8 cellular contexts compared by ENCODE assay signal in the genomic region with DNA sequence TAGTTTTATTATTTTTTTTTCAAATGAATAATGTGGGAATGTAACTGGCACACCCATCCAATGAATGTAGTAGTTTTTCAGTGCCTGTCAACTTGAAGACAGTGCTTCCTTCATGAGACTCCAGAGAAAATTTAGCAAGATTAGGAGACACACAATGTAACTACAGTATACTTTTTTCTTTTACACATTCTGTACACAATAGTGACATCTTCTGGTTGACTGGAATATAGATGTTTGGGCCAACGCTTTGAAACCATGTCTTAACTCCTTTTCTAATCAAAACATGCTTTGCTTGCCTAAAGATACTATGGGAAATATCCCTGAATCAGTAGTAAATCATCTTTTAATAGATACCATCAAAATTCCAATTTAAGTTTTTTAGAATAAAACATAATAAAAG.
DNase-seq lines count a peak whose midpoint lies in the region; ATAC-seq and TF ChIP-seq lines count a peak whose summit lies in the region.

No MANE protein-coding gene starts in this region.

- no peaks in the 10 kb centered on the region for H3K79me2 ChIP-seq in MM.1S (ENCODE audit: low read length)

- DNase-seq in CMK (ENCODE audit: low read depth) (peak; percentile 7), MM.1S (peak; percentile 47), SK-N-MC (ENCODE audit: low read depth, low spot score) (peak; percentile 32), glutamatergic neuron (no peak), thoracic aorta (ENCODE audit: low spot score) (no peak), NCI-H187 (lab: John Stamatoyannopoulos, UW) (no peak)
- no peak for DNase-seq in activated CD4-positive, alpha-beta T cell treated with anti-CD3 and anti-CD28 coated beads, Interleukin-2, amount 10 ng/mL, durations not matched to agents 24 days and 14 days

- H3K27me3 ChIP-seq in MM.1S (replicated peaks; ENCODE audit: insufficient read depth, low read length) = no peaks in the 10 kb centered on the region
- H3K27me3 ChIP-seq in thoracic aorta (replicated peaks; ENCODE audit: insufficient read depth) = no peaks in the 10 kb centered on the region

- H3K27ac ChIP-seq in MM.1S (ENCODE audit: low read length) (no peak overlapping the region), SK-N-MC (no peak overlapping the region), thoracic aorta (no peak overlapping the region)

- no peak overlapping the region for H3K27ac Mint-ChIP-seq in glutamatergic neuron (ENCODE audit: unreplicated experiment)
- H3K27ac Mint-ChIP-seq in activated CD4-positive, alpha-beta T cell treated with anti-CD3 and anti-CD28 coated beads, Interleukin-2, amount 10 ng/mL, durations not matched to agents 24 days and 14 days = no peak overlapping the region

- H3K9me3 ChIP-seq in MM.1S (replicated peaks; ENCODE audit: insufficient read depth, low read length) (no peaks in the 10 kb centered on the region), SK-N-MC (ENCODE audit: low read depth, low read length) (no peaks in the 10 kb centered on the region), thoracic aorta (no peaks in the 10 kb centered on the region)

- H2AFZ ChIP-seq in MM.1S (ENCODE audit: low read length) = no peak overlapping the region

- no peaks in the 10 kb centered on the region for H3F3A ChIP-seq in MM.1S (ENCODE audit: insufficient read depth, low read length)

- H3K4me1 ChIP-seq in MM.1S (ENCODE audit: low read length) (no peaks in the 10 kb centered on the region), thoracic aorta (ENCODE audit: control insufficient read depth in 1 of 2, low read depth in 2 of 2) (no peaks in the 10 kb centered on the region)

- no peaks in the 10 kb centered on the region for H3K4me1 Mint-ChIP-seq in glutamatergic neuron (ENCODE audit: low read depth, unreplicated experiment)
- no peaks in the 10 kb centered on the region for H3K4me1 Mint-ChIP-seq in activated CD4-positive, alpha-beta T cell treated with anti-CD3 and anti-CD28 coated beads, Interleukin-2, amount 10 ng/mL, durations not matched to agents 24 days and 14 days

- no peaks in the 10 kb centered on the region for H3K36me3 ChIP-seq in MM.1S (replicated peaks; ENCODE audit: insufficient read depth, low read length)
- no peaks in the 10 kb centered on the region for H3K36me3 ChIP-seq in SK-N-MC (ENCODE audit: insufficient read depth, low read length)
- H3K36me3 ChIP-seq in thoracic aorta = no peaks in the 10 kb centered on the region

- no peaks in the 10 kb centered on the region for H3K36me3 Mint-ChIP-seq in glutamatergic neuron (ENCODE audit: unreplicated experiment)
- H3K36me3 Mint-ChIP-seq in activated CD4-positive, alpha-beta T cell treated with anti-CD3 and anti-CD28 coated beads, Interleukin-2, amount 10 ng/mL, durations not matched to agents 24 days and 14 days (ENCODE audit: low read depth) = no peaks in the 10 kb centered on the region

- no peak overlapping the region for H3K9ac ChIP-seq in MM.1S (ENCODE audit: low read length)
- H3K9ac ChIP-seq in SK-N-MC (ENCODE audit: insufficient read length) = no peak overlapping the region

- H3K27me3 Mint-ChIP-seq in glutamatergic neuron (ENCODE audit: unreplicated experiment) = no peaks in the 10 kb centered on the region
- no peaks in the 10 kb centered on the region for H3K27me3 Mint-ChIP-seq in activated CD4-positive, alpha-beta T cell treated with anti-CD3 and anti-CD28 coated beads, Interleukin-2, amount 10 ng/mL, durations not matched to agents 24 days and 14 days

- no peak overlapping the region for H3K4me3 Mint-ChIP-seq in glutamatergic neuron (ENCODE audit: unreplicated experiment)
- no peak overlapping the region for H3K4me3 Mint-ChIP-seq in activated CD4-positive, alpha-beta T cell treated with anti-CD3 and anti-CD28 coated beads, Interleukin-2, amount 10 ng/mL, durations not matched to agents 24 days and 14 days

- H3K9me2 ChIP-seq in MM.1S (replicated peaks; ENCODE audit: insufficient read depth, low read length) = no peaks in the 10 kb centered on the region

- peak; percentile 60 for TF ChIP-seq CTCF in MM.1S (IDR thresholded peaks at IDR 0.05; ENCODE audit: low read length)
- peak; percentile 23 for TF ChIP-seq CTCF in glutamatergic neuron (IDR thresholded peaks at IDR 0.05; ENCODE audit: partially characterized antibody, unreplicated experiment)
- peak; percentile 11 for TF ChIP-seq CTCF in thoracic aorta (IDR thresholded peaks at IDR 0.05)

- ATAC-seq in GM21381 (IDR thresholded peaks at IDR 0.05; ENCODE audit: unreplicated experiment) (peak; percentile 72), thoracic aorta (ENCODE audit: insufficient number of reproducible peaks, low FRiP score, low read depth) (no peak)

- no peak overlapping the region for H3K4me3 ChIP-seq in MM.1S (ENCODE audit: low read length)
- no peak overlapping the region for H3K4me3 ChIP-seq in SK-N-MC
- H3K4me3 ChIP-seq in thoracic aorta = no peak overlapping the region

- no peak overlapping the region for H3K4me2 ChIP-seq in MM.1S (ENCODE audit: low read depth, low read length)

- H4K20me1 ChIP-seq in MM.1S (ENCODE audit: insufficient read depth, low read length) = no peaks in the 10 kb centered on the region

- no peaks in the 10 kb centered on the region for H3K9me3 Mint-ChIP-seq in glutamatergic neuron (ENCODE audit: unreplicated experiment)
- H3K9me3 Mint-ChIP-seq in activated CD4-positive, alpha-beta T cell treated with anti-CD3 and anti-CD28 coated beads, Interleukin-2, amount 10 ng/mL, durations not matched to agents 24 days and 14 days = no peaks in the 10 kb centered on the region

- intact Hi-C loops in activated CD4-positive, alpha-beta T cell treated with anti-CD3 and anti-CD28 coated beads, Interleukin-2, amount 10 ng/mL, durations not matched to agents 24 days and 14 days (cut with micrococcal nuclease) = no loop called here

Comparison
In these comparisons a context has a peak if more than half of its experiments do, and no peak if none do; other contexts are left out.
1. DNase-seq: peak in CMK (single experiment), MM.1S (single experiment) and SK-N-MC (single experiment); none in glutamatergic neuron (single experiment), thoracic aorta (single experiment), NCI-H187 (0 of 2) and activated CD4-positive, alpha-beta T cell treated with anti-CD3 and anti-CD28 coated beads, Interleukin-2, amount 10 ng/mL, durations not matched to agents 24 days and 14 days (single experiment).
2. Peak in every context shown above with its lines, with median percentiles within 50 percentile points of each other: CTCF ChIP-seq.